8 cellular contexts compared by ENCODE assay signal in the genomic region with DNA sequence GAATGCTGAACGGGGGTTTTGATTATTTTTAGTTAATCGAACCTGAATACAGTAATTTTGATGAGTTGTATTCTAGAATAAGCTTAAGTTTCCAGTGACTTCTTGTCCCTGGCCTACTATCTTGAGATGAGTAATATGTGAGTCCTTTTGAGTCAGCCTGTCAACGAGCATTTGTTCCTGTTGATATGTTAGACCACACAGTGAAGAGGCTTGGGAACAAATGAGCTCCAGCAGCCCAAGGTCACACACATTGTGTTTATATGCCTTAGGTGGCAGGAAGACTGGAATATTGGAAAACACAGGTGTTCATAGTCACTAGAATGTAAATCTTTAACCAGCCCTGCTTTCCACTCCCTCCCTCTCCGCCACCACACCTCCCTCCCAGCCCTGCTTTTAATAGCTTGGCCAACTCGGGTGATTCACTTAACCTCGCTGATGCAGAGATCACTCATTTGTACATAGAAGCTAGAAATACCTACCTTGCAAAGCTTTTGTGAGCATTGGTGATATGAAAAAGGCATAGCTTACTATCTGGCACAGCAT. TPM values are rescaled to one million over a fixed set of nuclear protein-coding genes. Genes with fewer than 3 reads are reported as not detected.
DNase-seq lines count a peak whose midpoint lies in the region; ATAC-seq and TF ChIP-seq lines count a peak whose summit lies in the region.

No MANE protein-coding gene starts in this region.

- no peak overlapping the region for H2AK5ac ChIP-seq in trophoblast cell (ENCODE audit: low read length)

- peaks cover 3% of the 10 kb centered on the region for H3K4me1 Mint-ChIP-seq in activated CD8-positive, alpha-beta T cell treated with anti-CD3 and anti-CD28 coated beads for 36 hours (ENCODE audit: low read depth)
- H3K4me1 Mint-ChIP-seq in activated CD8-positive, alpha-beta T cell treated with anti-CD3 and anti-CD28 coated beads, Interleukin-2, amount 10 ng/mL, durations not matched to agents 7 days and 5 days (ENCODE audit: low read depth) = no peaks in the 10 kb centered on the region

- no peak overlapping the region for H3K4ac ChIP-seq in trophoblast cell (ENCODE audit: low read depth, low read length)

- ATAC-seq in activated CD8-positive, alpha-beta T cell treated with anti-CD3 and anti-CD28 coated beads for 36 hours = peak; percentile 74
- ATAC-seq in activated CD8-positive, alpha-beta T cell treated with anti-CD3 and anti-CD28 coated beads, Interleukin-2, amount 10 ng/mL, durations not matched to agents 7 days and 5 days = no peak
- ATAC-seq in HG02759 (IDR thresholded peaks at IDR 0.05; ENCODE audit: unreplicated experiment) = peak; percentile 96
- no peak for ATAC-seq in HG03025 (IDR thresholded peaks at IDR 0.05; ENCODE audit: low FRiP score, unreplicated experiment)

- H3F3A ChIP-seq in PC-9 (ENCODE audit: insufficient read depth, low read depth) = peaks cover 14% of the 10 kb centered on the region; the same call in 1 of the 2 replicates

- POLR2A ChIA-PET in activated CD8-positive, alpha-beta T cell treated with anti-CD3 and anti-CD28 coated beads for 36 hours (lab: Charles Lee) = no interaction called here
- POLR2A ChIA-PET in activated CD8-positive, alpha-beta T cell treated with anti-CD3 and anti-CD28 coated beads, Interleukin-2, amount 10 ng/mL, durations not matched to agents 7 days and 5 days (lab: Charles Lee) = no interaction called here
- POLR2A ChIA-PET in PC-9 (lab: Charles Lee; ENCODE audit: unreplicated experiment) = no interaction called here

- no peak overlapping the region for H3K9ac ChIP-seq in trophoblast cell (ENCODE audit: low read length)

- CTCF ChIA-PET in activated CD8-positive, alpha-beta T cell treated with anti-CD3 and anti-CD28 coated beads for 36 hours (lab: Charles Lee) = interaction anchor here (1.1 kb wide), 1 partner anchor 9 kb away, joined by 5 read pairs; the partner anchor contains the start of gene SMPDL3A
- CTCF ChIA-PET in activated CD8-positive, alpha-beta T cell treated with anti-CD3 and anti-CD28 coated beads, Interleukin-2, amount 10 ng/mL, durations not matched to agents 7 days and 5 days (lab: Charles Lee) = interaction anchor here (0.9 to 1.8 kb wide), 5 partner anchors 9 to 306 kb away, joined by 3 to 13 read pairs (median 3); partner anchors contain the start of gene SMPDL3A
- CTCF ChIA-PET in PC-9 (lab: Charles Lee) = no interaction called here

- no peak overlapping the region for H2BK12ac ChIP-seq in trophoblast cell (ENCODE audit: low read length)

- H4K20me1 ChIP-seq in PC-9 (ENCODE audit: insufficient read depth) = no peaks in the 10 kb centered on the region

- TF ChIP-seq CTCF in activated CD8-positive, alpha-beta T cell treated with anti-CD3 and anti-CD28 coated beads for 36 hours (IDR thresholded peaks at IDR 0.05) = no peak
- no peak for TF ChIP-seq CTCF in PC-9 (conservative IDR thresholded peaks at IDR 0.05)
- no peak for TF ChIP-seq CTCF in thyroid gland (IDR thresholded peaks at IDR 0.05)

- H3K9me3 Mint-ChIP-seq in activated CD8-positive, alpha-beta T cell treated with anti-CD3 and anti-CD28 coated beads for 36 hours = no peaks in the 10 kb centered on the region
- no peaks in the 10 kb centered on the region for H3K9me3 Mint-ChIP-seq in activated CD8-positive, alpha-beta T cell treated with anti-CD3 and anti-CD28 coated beads, Interleukin-2, amount 10 ng/mL, durations not matched to agents 7 days and 5 days (ENCODE audit: insufficient read depth)

- H3K27ac ChIP-seq in PC-9 (no peak overlapping the region), thyroid gland (no peak overlapping the region), trophoblast cell (ENCODE audit: low read depth, low read length) (no peak overlapping the region)

- no peaks in the 10 kb centered on the region for H3K36me3 Mint-ChIP-seq in activated CD8-positive, alpha-beta T cell treated with anti-CD3 and anti-CD28 coated beads for 36 hours (ENCODE audit: low read depth)
- no peaks in the 10 kb centered on the region for H3K36me3 Mint-ChIP-seq in activated CD8-positive, alpha-beta T cell treated with anti-CD3 and anti-CD28 coated beads, Interleukin-2, amount 10 ng/mL, durations not matched to agents 7 days and 5 days (ENCODE audit: low read depth)

- 0 out of 2 replicates have a peak overlapping the region, but pooled peaks have one; percentile 6 for H2AFZ ChIP-seq in PC-9
- no peak overlapping the region for H2AFZ ChIP-seq in trophoblast cell (ENCODE audit: insufficient read depth, low read length, poor library complexity)

- H3K4me1 ChIP-seq in PC-9 (replicated peaks; ENCODE audit: insufficient read depth) (peaks cover 27% of the 10 kb centered on the region), thyroid gland (no peaks in the 10 kb centered on the region), trophoblast cell (ENCODE audit: control insufficient read depth in 1 of 2, insufficient read depth in 2 of 2, low read length in 2 of 2) (no peaks in the 10 kb centered on the region)

- BruUV-seq in PC-9 (replicated peaks; lab: Mats Ljungman, UMichigan) = no TSS peak

- H3K14ac ChIP-seq in trophoblast cell (ENCODE audit: low read length) = no peak overlapping the region

- no peak overlapping the region for H4K12ac ChIP-seq in trophoblast cell (ENCODE audit: low read depth, low read length)

- H4K91ac ChIP-seq in trophoblast cell (ENCODE audit: low read depth, low read length) = no peak overlapping the region

- H3K4me3 Mint-ChIP-seq in activated CD8-positive, alpha-beta T cell treated with anti-CD3 and anti-CD28 coated beads for 36 hours = no peak overlapping the region
- H3K4me3 Mint-ChIP-seq in activated CD8-positive, alpha-beta T cell treated with anti-CD3 and anti-CD28 coated beads, Interleukin-2, amount 10 ng/mL, durations not matched to agents 7 days and 5 days = no peak overlapping the region

- no peaks in the 10 kb centered on the region for H3K36me3 ChIP-seq in PC-9 (ENCODE audit: low read depth)
- no peaks in the 10 kb centered on the region for H3K36me3 ChIP-seq in thyroid gland
- no peaks in the 10 kb centered on the region for H3K36me3 ChIP-seq in trophoblast cell (ENCODE audit: control insufficient read depth in 1 of 2, insufficient read depth in 2 of 2, low read length in 2 of 2)

- intact Hi-C loops in activated CD8-positive, alpha-beta T cell treated with anti-CD3 and anti-CD28 coated beads for 36 hours (cut with micrococcal nuclease) = no loop called here
- intact Hi-C loops in PC-9 (cut with micrococcal nuclease; ENCODE audit: unreplicated experiment) = no loop called here
- intact Hi-C loops in thyroid gland (cut with DNase I) = no loop called here

- no peak overlapping the region for H2BK5ac ChIP-seq in trophoblast cell (ENCODE audit: low read depth, low read length, poor library complexity)

- no peak overlapping the region for H3K23ac ChIP-seq in trophoblast cell (ENCODE audit: low read length)

- no peak overlapping the region for H3K27ac Mint-ChIP-seq in activated CD8-positive, alpha-beta T cell treated with anti-CD3 and anti-CD28 coated beads for 36 hours
- no peak overlapping the region for H3K27ac Mint-ChIP-seq in activated CD8-positive, alpha-beta T cell treated with anti-CD3 and anti-CD28 coated beads, Interleukin-2, amount 10 ng/mL, durations not matched to agents 7 days and 5 days

- 81 to 85% methylated on average over 6 of the region's 6 CpGs for WGBS in thyroid gland, 2 donors
- WGBS in trophoblast cell (ENCODE audit: extremely low coverage, insufficient coverage, insufficient read length) = no CpG with 5 or more reads among the region's 6 CpGs

- DNase-seq in activated CD8-positive, alpha-beta T cell treated with anti-CD3 and anti-CD28 coated beads for 36 hours = peak; percentile 32
- DNase-seq in activated CD8-positive, alpha-beta T cell treated with anti-CD3 and anti-CD28 coated beads, Interleukin-2, amount 10 ng/mL, durations not matched to agents 7 days and 5 days = no peak
- DNase-seq in PC-9 (peak in 1 of 2 experiments; percentile 47), glomerular visceral epithelial cell (ENCODE audit: extremely low spot score) (peak; percentile 76), thyroid gland (no peak), trophoblast cell (no peak)

- H3K9me3 ChIP-seq in PC-9 (ENCODE audit: insufficient read depth, low read depth) = no peaks in the 10 kb centered on the region
- no peaks in the 10 kb centered on the region for H3K9me3 ChIP-seq in thyroid gland
- H3K9me3 ChIP-seq in trophoblast cell (ENCODE audit: insufficient read depth, low read depth, low read length) = no peaks in the 10 kb centered on the region

- no peaks in the 10 kb centered on the region for H3K27me3 ChIP-seq in PC-9 (ENCODE audit: insufficient read depth, low read depth)
- H3K27me3 ChIP-seq in thyroid gland = no peaks in the 10 kb centered on the region
- H3K27me3 ChIP-seq in trophoblast cell (ENCODE audit: insufficient read depth, low read length) = no peaks in the 10 kb centered on the region

- no peaks in the 10 kb centered on the region for H3K79me1 ChIP-seq in trophoblast cell (ENCODE audit: low read length)

- H3K9me2 ChIP-seq in PC-9 (ENCODE audit: insufficient read depth) = no peaks in the 10 kb centered on the region

- no peak overlapping the region for H2BK120ac ChIP-seq in trophoblast cell (ENCODE audit: insufficient read depth, low read length, poor library complexity)

- no peak for TF ChIP-seq POLR2A in thyroid gland (IDR thresholded peaks at IDR 0.05)

- H3K79me2 ChIP-seq in PC-9 (ENCODE audit: low read depth) = no peaks in the 10 kb centered on the region
- H3K79me2 ChIP-seq in trophoblast cell (ENCODE audit: control insufficient read depth, insufficient read depth, low read length, poor library complexity) = no peaks in the 10 kb centered on the region

- H3K4me3 ChIP-seq in PC-9 = no peak overlapping the region
- H3K4me3 ChIP-seq in thyroid gland (replicated peaks in 1 of 3) = no peak overlapping the region
- no peak overlapping the region for H3K4me3 ChIP-seq in trophoblast cell (ENCODE audit: low read depth, low read length)

- peaks cover 3% of the 10 kb centered on the region for H3K27me3 Mint-ChIP-seq in activated CD8-positive, alpha-beta T cell treated with anti-CD3 and anti-CD28 coated beads for 36 hours
- H3K27me3 Mint-ChIP-seq in activated CD8-positive, alpha-beta T cell treated with anti-CD3 and anti-CD28 coated beads, Interleukin-2, amount 10 ng/mL, durations not matched to agents 7 days and 5 days (ENCODE audit: low read depth) = peaks cover 5% of the 10 kb centered on the region

- H3K4me2 ChIP-seq in PC-9 (0 out of 2 replicates have a peak overlapping the region, but pooled peaks have one; percentile 2), trophoblast cell (ENCODE audit: low read length) (no peak overlapping the region)

- H3K18ac ChIP-seq in trophoblast cell (ENCODE audit: low read length) = no peak overlapping the region

- no peak overlapping the region for H4K8ac ChIP-seq in trophoblast cell (ENCODE audit: low read depth, low read length)

RNA-seq across cellular contexts. Expression of gene SMPDL3A, which starts 9.1 kb away (rescaled TPM):
- under 1 TPM in 1 of 2 experiments, not detected in 1; 0.14 TPM for total RNA-seq in activated CD8-positive, alpha-beta T cell treated with anti-CD3 and anti-CD28 coated beads for 36 hours
- not detected for total RNA-seq in activated CD8-positive, alpha-beta T cell treated with anti-CD3 and anti-CD28 coated beads, Interleukin-2, amount 10 ng/mL, durations not matched to agents 7 days and 5 days
- total RNA-seq in PC-9 (2021) = 2.4 TPM in 2 replicates
- 10 to 100 TPM; 12.6 to 23.8 (median 14.4) TPM for total RNA-seq in thyroid gland
- 17.2 and 19.3 TPM in 2 replicates for polyA plus RNA-seq in trophoblast cell (2013)

RNA-seq across cellular contexts. Expression of gene FABP7, which starts 18.7 kb away (rescaled TPM):
- not detected for total RNA-seq in activated CD8-positive, alpha-beta T cell treated with anti-CD3 and anti-CD28 coated beads for 36 hours
- not detected for total RNA-seq in activated CD8-positive, alpha-beta T cell treated with anti-CD3 and anti-CD28 coated beads, Interleukin-2, amount 10 ng/mL, durations not matched to agents 7 days and 5 days
- not detected in 2 replicates for total RNA-seq in PC-9 (2021)
- total RNA-seq in thyroid gland = not detected
- 2.8 and 3.3 TPM in 2 replicates for polyA plus RNA-seq in trophoblast cell (2013)

Comparison
In these comparisons a context has a peak if more than half of its experiments do, and no peak if none do; other contexts are left out.
1. ATAC-seq: peak in activated CD8-positive, alpha-beta T cell treated with anti-CD3 and anti-CD28 coated beads for 36 hours (single experiment) and HG02759 (single experiment); none in activated CD8-positive, alpha-beta T cell treated with anti-CD3 and anti-CD28 coated beads, Interleukin-2, amount 10 ng/mL, durations not matched to agents 7 days and 5 days (single experiment) and HG03025 (single experiment).
2. DNase-seq: peak in activated CD8-positive, alpha-beta T cell treated with anti-CD3 and anti-CD28 coated beads for 36 hours (single experiment) and glomerular visceral epithelial cell (single experiment); none in activated CD8-positive, alpha-beta T cell treated with anti-CD3 and anti-CD28 coated beads, Interleukin-2, amount 10 ng/mL, durations not matched to agents 7 days and 5 days (single experiment), thyroid gland (0 of 2) and trophoblast cell (0 of 2).